In the genomic region with DNA sequence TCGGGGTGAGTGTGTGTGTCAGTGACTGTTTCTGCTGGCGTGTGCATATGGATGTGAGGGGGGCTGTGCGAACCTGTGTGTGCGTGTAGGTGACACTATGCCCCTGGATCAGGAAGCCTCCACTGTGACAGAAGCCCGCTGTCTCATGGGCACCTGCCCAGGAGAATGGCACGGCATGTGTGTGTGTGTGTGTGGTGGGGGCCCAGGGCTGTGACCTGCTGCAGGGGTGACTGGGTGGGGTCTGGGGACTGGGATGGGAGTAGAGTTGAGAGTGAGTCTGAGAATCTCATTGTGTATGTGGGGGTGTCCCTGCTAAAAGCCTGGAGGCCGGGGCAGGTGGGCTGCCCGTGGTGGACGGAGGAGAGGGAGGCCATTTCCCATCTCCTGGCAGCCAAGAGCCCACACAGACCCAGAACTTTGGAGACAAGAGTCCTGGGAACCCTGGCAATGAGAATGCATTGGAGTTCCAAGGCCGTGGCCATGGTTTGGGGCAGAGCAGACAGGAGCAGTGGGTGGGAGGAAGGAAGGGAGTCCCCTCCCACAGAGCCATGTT, we compare ENCODE assay signal across 12 cellular contexts. TPM values are rescaled to one million over a fixed set of nuclear protein-coding genes. Genes with fewer than 3 reads are reported as not detected.
DNase-seq lines count a peak whose midpoint lies in the region; ATAC-seq and TF ChIP-seq lines count a peak whose summit lies in the region.
"Had no signal": no experiment of that assay in that cellular context is flagged by ENCODE, and none has a peak within 500 bp of the region (broad histone marks: within the 10 kb centered on the region; RNA-seq: fewer than 3 reads in every experiment).

No MANE protein-coding gene starts in this region.

- peaks cover 5 to 48% (median 21%) of the 10 kb centered on the region in 4 donors for H3K4me1 Mint-ChIP-seq in CD4-positive, CD25-positive, alpha-beta regulatory T cell

- H3K27me3 ChIP-seq in CD4-positive, CD25-positive, alpha-beta regulatory T cell (ENCODE audit: control insufficient read depth, insufficient read depth, low read length): no peaks in the 10 kb centered on the region
- H3K27me3 ChIP-seq in OCI-LY1 (ENCODE audit: insufficient read depth, low read length) (no peaks in the 10 kb centered on the region), parathyroid adenoma (ENCODE audit: control insufficient read depth, insufficient read depth, low read length) (no peaks in the 10 kb centered on the region), WERI-Rb-1 (ENCODE audit: insufficient read depth, low read depth, severe bottlenecking) (no peaks in the 10 kb centered on the region)
- H3K27me3 ChIP-seq in effector memory CD4-positive, alpha-beta T cell (replicated peaks; ENCODE audit: control insufficient read depth, insufficient read depth, low read length, poor library complexity, severe bottlenecking): no peaks in the 10 kb centered on the region

- no peak for TF ChIP-seq POLR2A in erythroblast (IDR thresholded peaks at IDR 0.05; ENCODE audit: low read length)

- H3K79me2 ChIP-seq in OCI-LY1 (ENCODE audit: insufficient read depth, low read length) (no peaks in the 10 kb centered on the region), parathyroid adenoma (no peaks in the 10 kb centered on the region)

- no peak for TF ChIP-seq CTCF in OCI-LY1 (IDR thresholded peaks at IDR 0.05; ENCODE audit: low read length)
- TF ChIP-seq CTCF in parathyroid adenoma (IDR thresholded peaks at IDR 0.05): no peak
- TF ChIP-seq CTCF in WERI-Rb-1 (IDR thresholded peaks at IDR 0.05; ENCODE audit: low read depth, low read length): no peak

- H2AFZ ChIP-seq in OCI-LY1 (ENCODE audit: low read length) (peak overlapping the region; percentile 56), parathyroid adenoma (no peak overlapping the region)

- no peaks in the 10 kb centered on the region for H3K9me2 ChIP-seq in OCI-LY1 (ENCODE audit: low read depth, low read length)

- no peak for ATAC-seq in CD4-positive, CD25-positive, alpha-beta regulatory T cell (ENCODE audit: low read depth in 2 of 2)
- ATAC-seq in GM21717 (IDR thresholded peaks at IDR 0.05; ENCODE audit: unreplicated experiment): no peak

- no peaks in the 10 kb centered on the region for H3K36me3 ChIP-seq in CD4-positive, CD25-positive, alpha-beta regulatory T cell (ENCODE audit: control insufficient read depth, insufficient read depth, low read length)
- no peaks in the 10 kb centered on the region for H3K36me3 ChIP-seq in OCI-LY1 (ENCODE audit: insufficient read depth, low read length)
- H3K36me3 ChIP-seq in effector memory CD4-positive, alpha-beta T cell (ENCODE audit: control insufficient read depth, insufficient read depth, low read length): no peaks in the 10 kb centered on the region
- no peaks in the 10 kb centered on the region for H3K36me3 ChIP-seq in parathyroid adenoma (ENCODE audit: control insufficient read depth, insufficient read depth, low read length)
- no peaks in the 10 kb centered on the region for H3K36me3 ChIP-seq in WERI-Rb-1

- H4K20me1 ChIP-seq in OCI-LY1 (ENCODE audit: insufficient read depth, low read length): no peaks in the 10 kb centered on the region

- no peak for DNase-seq in CD4-positive, CD25-positive, alpha-beta regulatory T cell
- no peak for DNase-seq in effector memory CD4-positive, alpha-beta T cell
- DNase-seq in erythroblast (lab: John Stamatoyannopoulos, UW) (no peak), WERI-Rb-1 (no peak), NCI-H187 treated with DMSO at 0.1 percent for 48 hours (lab: John Stamatoyannopoulos, UW) (no peak)
- DNase-seq: DMS79 treated with DMSO at 0.1 percent for 48 hours, midbrain, MV-4-11 had no signal

- no peaks in the 10 kb centered on the region for H3K9me3 ChIP-seq in CD4-positive, CD25-positive, alpha-beta regulatory T cell (ENCODE audit: control insufficient read depth in 2 of 2, low read length in 2 of 2)
- H3K9me3 ChIP-seq in OCI-LY1 (ENCODE audit: low read length) (no peaks in the 10 kb centered on the region), parathyroid adenoma (ENCODE audit: control insufficient read depth, low read length) (no peaks in the 10 kb centered on the region), WERI-Rb-1 (ENCODE audit: severe bottlenecking) (no peaks in the 10 kb centered on the region)
- no peaks in the 10 kb centered on the region for H3K9me3 ChIP-seq in effector memory CD4-positive, alpha-beta T cell (ENCODE audit: control insufficient read depth, low read length)

- H3K4me3 Mint-ChIP-seq in CD4-positive, CD25-positive, alpha-beta regulatory T cell: peak overlapping the region in 2 of 4 donors; percentile 78 to 82

- no peaks in the 10 kb centered on the region for H3K36me3 Mint-ChIP-seq in CD4-positive, CD25-positive, alpha-beta regulatory T cell

- H3F3A ChIP-seq in OCI-LY1 (ENCODE audit: insufficient read depth, low read length): no peaks in the 10 kb centered on the region

- H3K4me3 ChIP-seq in CD4-positive, CD25-positive, alpha-beta regulatory T cell (ENCODE audit: low read depth, low read length): peak overlapping the region; percentile 68
- H3K4me3 ChIP-seq in OCI-LY1 (ENCODE audit: low read depth, low read length, poor library complexity, severe bottlenecking) (peak overlapping the region; percentile 42), parathyroid adenoma (ENCODE audit: low read depth, low read length) (no peak overlapping the region), WERI-Rb-1 (ENCODE audit: low read depth, low read length) (no peak overlapping the region)
- peak overlapping the region; percentile 30 for H3K4me3 ChIP-seq in effector memory CD4-positive, alpha-beta T cell (ENCODE audit: insufficient read depth, low read depth, low read length, poor library complexity, severe bottlenecking)
- H3K4me3 ChIP-seq: SK-N-MC had no signal

- H3K9me3 Mint-ChIP-seq in CD4-positive, CD25-positive, alpha-beta regulatory T cell: no peaks in the 10 kb centered on the region

- H3K9ac ChIP-seq in OCI-LY1 (ENCODE audit: low read length): peak overlapping the region; percentile 64
- no peak overlapping the region for H3K9ac ChIP-seq in parathyroid adenoma

- no peaks in the 10 kb centered on the region for H3K27me3 Mint-ChIP-seq in CD4-positive, CD25-positive, alpha-beta regulatory T cell

- peak overlapping the region; percentile 58 for H3K4me2 ChIP-seq in OCI-LY1 (ENCODE audit: low read length)
- no peak overlapping the region for H3K4me2 ChIP-seq in parathyroid adenoma (ENCODE audit: low read length)

- H3K4me1 ChIP-seq in CD4-positive, CD25-positive, alpha-beta regulatory T cell (ENCODE audit: control insufficient read depth, insufficient read depth, low read length, poor library complexity, severe bottlenecking): peaks cover 44% of the 10 kb centered on the region
- peaks cover 15% of the 10 kb centered on the region for H3K4me1 ChIP-seq in OCI-LY1 (ENCODE audit: insufficient read depth, low read length, severe bottlenecking)
- H3K4me1 ChIP-seq in effector memory CD4-positive, alpha-beta T cell (ENCODE audit: control insufficient read depth, insufficient read depth, low read length, poor library complexity, severe bottlenecking): peaks cover 36% of the 10 kb centered on the region
- no peaks in the 10 kb centered on the region for H3K4me1 ChIP-seq in parathyroid adenoma

- peak overlapping the region; percentile 93 for H3K27ac ChIP-seq in CD4-positive, CD25-positive, alpha-beta regulatory T cell (ENCODE audit: insufficient read depth, low read length, poor library complexity, severe bottlenecking)
- H3K27ac ChIP-seq in OCI-LY1 (ENCODE audit: low read depth, low read length, poor library complexity, severe bottlenecking): peak overlapping the region; percentile 80
- peak overlapping the region; percentile 86 for H3K27ac ChIP-seq in effector memory CD4-positive, alpha-beta T cell (ENCODE audit: insufficient read depth, low read length, poor library complexity, severe bottlenecking)
- H3K27ac ChIP-seq in parathyroid adenoma: peak overlapping the region; percentile 68
- no peak overlapping the region for H3K27ac ChIP-seq in WERI-Rb-1
- H3K27ac ChIP-seq: SK-N-MC had no signal

- no peak overlapping the region for H3K27ac Mint-ChIP-seq in CD4-positive, CD25-positive, alpha-beta regulatory T cell

RNA-seq across cellular contexts. Expression of a gene that starts 6.4 kb away (rescaled TPM):
- 305 TPM for total RNA-seq in CD4-positive, CD25-positive, alpha-beta regulatory T cell
- polyA plus RNA-seq in CD4-positive, CD25-positive, alpha-beta regulatory T cell: 100 to 1,000 TPM; 109 to 163 (median 131) TPM

RNA-seq across cellular contexts. Expression of a gene that starts 41.8 kb away (rescaled TPM):
- 88.1 TPM for total RNA-seq in CD4-positive, CD25-positive, alpha-beta regulatory T cell
- polyA plus RNA-seq in CD4-positive, CD25-positive, alpha-beta regulatory T cell: 10 to 100 TPM; 79.6 to 93.0 (median 87.8) TPM

Comparison
In these comparisons a context has a peak if more than half of its experiments do, and no peak if none do; other contexts are left out.
1. H3K4me3 ChIP-seq: peak in CD4-positive, CD25-positive, alpha-beta regulatory T cell (single experiment), OCI-LY1 (single experiment) and effector memory CD4-positive, alpha-beta T cell (single experiment); none in parathyroid adenoma (single experiment) and WERI-Rb-1 (single experiment).